In genomic region chr2:246489-247145, GRCh38 we compare ENCODE assay signal across 1 cellular context.
TF ChIP-seq lines count a peak whose summit lies in the region.

No MANE protein-coding gene starts in this region.

TF ChIP-seq in HCT116, 20 proteins besides CTCF, POLR2A, EP300 and RAD21 (continued from another document):
- TF ChIP-seq ZBTB33 (IDR thresholded peaks at IDR 0.05; ENCODE audit: extremely low read depth, insufficient replicate concordance, low read length) (no peak), EZH2 (IDR thresholded peaks at IDR 0.05) (no peak), FOSL1 (IDR thresholded peaks at IDR 0.05; ENCODE audit: low read depth) (no peak), REST (IDR thresholded peaks at IDR 0.05; ENCODE audit: low read depth) (no peak), EZH2phosphoT487 (IDR thresholded peaks at IDR 0.05; ENCODE audit: borderline replicate concordance) (no peak), EGR1 (IDR thresholded peaks at IDR 0.05; ENCODE audit: low read depth) (no peak), CEBPB (IDR thresholded peaks at IDR 0.05; ENCODE audit: low read depth) (no peak), ZNF274 (IDR thresholded peaks at IDR 0.05; ENCODE audit: low read depth, low read length) (no peak), TCF7L2 (IDR thresholded peaks at IDR 0.05; ENCODE audit: borderline replicate concordance, extremely low read depth, insufficient read depth, insufficient read length) (no peak), SIN3A (IDR thresholded peaks at IDR 0.05; ENCODE audit: low read depth) (no peak), ATF3 (IDR thresholded peaks at IDR 0.05) (no peak), SRF (IDR thresholded peaks at IDR 0.05; ENCODE audit: low read depth) (no peak), POLR2AphosphoS5 (IDR thresholded peaks at IDR 0.05; ENCODE audit: low read depth, low read length) (no peak), CBX3 (IDR thresholded peaks at IDR 0.05; ENCODE audit: low read depth) (no peak), MAX (IDR thresholded peaks at IDR 0.05) (no peak), ZFX (IDR thresholded peaks at IDR 0.05) (no peak)
TF ChIP-seq in HCT116: peak in this region for 0.
